1 cellular context compared by ENCODE assay signal in genomic region chr12:93825926-93826599, GRCh38.
TF ChIP-seq lines count a peak whose summit lies in the region.

No MANE protein-coding gene starts in this region.

TF ChIP-seq in IMR-90, 13 proteins besides CTCF, POLR2A, EP300 and RAD21:
- no peak for TF ChIP-seq MXI1 (IDR thresholded peaks at IDR 0.05; ENCODE audit: borderline replicate concordance, low read depth, low read length)
- TF ChIP-seq MAFK (IDR thresholded peaks at IDR 0.05; ENCODE audit: low read depth, low read length): no peak
- no peak for TF ChIP-seq RCOR1 (IDR thresholded peaks at IDR 0.05; ENCODE audit: insufficient replicate concordance, low read length)
- no peak for TF ChIP-seq SMC3 (IDR thresholded peaks at IDR 0.05; ENCODE audit: low read depth, low read length)
- no peak for TF ChIP-seq CHD1 (IDR thresholded peaks at IDR 0.05; ENCODE audit: low read depth, low read length)
- TF ChIP-seq BHLHE40 (IDR thresholded peaks at IDR 0.05; ENCODE audit: low read depth, low read length): no peak
- TF ChIP-seq NFE2L2 (IDR thresholded peaks at IDR 0.05; ENCODE audit: low read depth, low read length): no peak
- no peak for TF ChIP-seq MAZ (IDR thresholded peaks at IDR 0.05; ENCODE audit: borderline replicate concordance, low read depth, low read length)
- no peak for TF ChIP-seq CEBPB (IDR thresholded peaks at IDR 0.05; ENCODE audit: low read depth, low read length)
- no peak for TF ChIP-seq FOS (IDR thresholded peaks at IDR 0.05; ENCODE audit: low read depth, low read length)
- no peak for TF ChIP-seq ELK1 (IDR thresholded peaks at IDR 0.05; ENCODE audit: borderline replicate concordance, low read depth, low read length)
TF ChIP-seq in IMR-90: peak in this region for 0.
